ENCODE assay signal across 8 cellular contexts in genomic region chr12:124422142-124422569, GRCh38.
A peak's percentile ranks its signal among the peaks of the same experiment; 100 is the strongest.
DNase-seq lines count a peak whose midpoint lies in the region; ATAC-seq and TF ChIP-seq lines count a peak whose summit lies in the region.

No MANE protein-coding gene starts in this region.

- no peaks in the 10 kb centered on the region for H3K9me3 Mint-ChIP-seq in activated CD4-positive, alpha-beta T cell treated with anti-CD3 and anti-CD28 coated beads, Interleukin-2, amount 10 ng/mL, durations not matched to agents 24 days and 14 days
- H3K9me3 Mint-ChIP-seq in activated T-cell treated with anti-CD3 and anti-CD28 coated beads, Interleukin-2, amount 50 U/mL, for 4 hours: no peaks in the 10 kb centered on the region

- no peak overlapping the region for H3K4me3 Mint-ChIP-seq in activated CD4-positive, alpha-beta T cell treated with anti-CD3 and anti-CD28 coated beads, Interleukin-2, amount 10 ng/mL, durations not matched to agents 24 days and 14 days
- H3K4me3 Mint-ChIP-seq in activated T-cell treated with anti-CD3 and anti-CD28 coated beads, Interleukin-2, amount 50 U/mL, for 4 hours: no peak overlapping the region

- H3K27ac ChIP-seq in AG04450 (ENCODE audit: low read depth, low read length) (peak overlapping the region; percentile 25), colonic mucosa (peak overlapping the region; percentile 95), muscle layer of colon (ENCODE audit: low read depth, low read length) (peak overlapping the region; percentile 87)

- no peak for ATAC-seq in activated T-cell treated with anti-CD3 and anti-CD28 coated beads, Interleukin-2, amount 50 U/mL, for 4 hours
- no peak for ATAC-seq in GM18868 (IDR thresholded peaks at IDR 0.05; ENCODE audit: unreplicated experiment)

- peaks cover 27% of the 10 kb centered on the region for H3K36me3 Mint-ChIP-seq in activated CD4-positive, alpha-beta T cell treated with anti-CD3 and anti-CD28 coated beads, Interleukin-2, amount 10 ng/mL, durations not matched to agents 24 days and 14 days (ENCODE audit: low read depth)
- H3K36me3 Mint-ChIP-seq in activated T-cell treated with anti-CD3 and anti-CD28 coated beads, Interleukin-2, amount 50 U/mL, for 4 hours (ENCODE audit: insufficient read depth): peaks cover 44% of the 10 kb centered on the region

- CTCF ChIA-PET in AG04450 (lab: Charles Lee): no interaction called here

- TF ChIP-seq CTCF in AG04450 (IDR thresholded peaks at IDR 0.05; ENCODE audit: low read depth, low read length) (no peak), colonic mucosa (IDR thresholded peaks at IDR 0.05) (no peak)

- H3K9me3 ChIP-seq in AG04450 (ENCODE audit: control insufficient read depth, insufficient read depth, low read length) (peaks cover 7% of the 10 kb centered on the region), colonic mucosa (no peaks in the 10 kb centered on the region), muscle layer of colon (ENCODE audit: low read length) (no peaks in the 10 kb centered on the region)

- H3K4me1 ChIP-seq in colonic mucosa: peaks cover 13% of the 10 kb centered on the region
- H3K4me1 ChIP-seq in muscle layer of colon (ENCODE audit: insufficient read depth, low read length): peaks cover 54% of the 10 kb centered on the region

- POLR2A ChIA-PET in AG04450 (lab: Yijun Ruan, JAX): interaction anchor here (0.7 to 2.2 kb wide), 4 partner anchors 11 to 34 kb away, joined by 4 to 7 read pairs (median 4); no protein-coding TSS in a partner anchor

- no peak overlapping the region for H3K27ac Mint-ChIP-seq in activated CD4-positive, alpha-beta T cell treated with anti-CD3 and anti-CD28 coated beads, Interleukin-2, amount 10 ng/mL, durations not matched to agents 24 days and 14 days

- H3K36me3 ChIP-seq in colonic mucosa (no peaks in the 10 kb centered on the region), muscle layer of colon (ENCODE audit: insufficient read depth, low read length) (peaks cover 61% of the 10 kb centered on the region)

- H3K27me3 Mint-ChIP-seq in activated CD4-positive, alpha-beta T cell treated with anti-CD3 and anti-CD28 coated beads, Interleukin-2, amount 10 ng/mL, durations not matched to agents 24 days and 14 days: no peaks in the 10 kb centered on the region
- H3K27me3 Mint-ChIP-seq in activated T-cell treated with anti-CD3 and anti-CD28 coated beads, Interleukin-2, amount 50 U/mL, for 4 hours (ENCODE audit: low read depth): no peaks in the 10 kb centered on the region

- H3K4me1 Mint-ChIP-seq in activated CD4-positive, alpha-beta T cell treated with anti-CD3 and anti-CD28 coated beads, Interleukin-2, amount 10 ng/mL, durations not matched to agents 24 days and 14 days: no peaks in the 10 kb centered on the region
- H3K4me1 Mint-ChIP-seq in activated T-cell treated with anti-CD3 and anti-CD28 coated beads, Interleukin-2, amount 50 U/mL, for 4 hours (ENCODE audit: low read depth): no peaks in the 10 kb centered on the region

- H3K4me3 ChIP-seq in AG04450 (ENCODE audit: low read depth, low read length): no peak overlapping the region
- H3K4me3 ChIP-seq in colonic mucosa: peak overlapping the region; percentile 14
- no peak overlapping the region for H3K4me3 ChIP-seq in muscle layer of colon (ENCODE audit: low read depth in 1 of 2, low read length in 2 of 2)

- H3K9ac ChIP-seq in colonic mucosa (ENCODE audit: low read depth in 2 of 2, low read length in 2 of 2) (peak overlapping the region; percentile 74 to 87), muscle layer of colon (ENCODE audit: low read length) (no peak overlapping the region)

- DNase-seq in AG04450 (ENCODE audit: low read depth, low spot score) (no peak), NCI-H146 treated with DMSO at 0.1 percent for 48 hours (lab: John Stamatoyannopoulos, UW; ENCODE audit: unreplicated experiment) (peak; percentile 10), colonic mucosa (peak; percentile 82), amniotic stem cell (lab: John Stamatoyannopoulos, UW) (no peak)
- no peak for DNase-seq in activated CD4-positive, alpha-beta T cell treated with anti-CD3 and anti-CD28 coated beads, Interleukin-2, amount 10 ng/mL, durations not matched to agents 24 days and 14 days
- no peak for DNase-seq in activated T-cell treated with anti-CD3 and anti-CD28 coated beads, Interleukin-2, amount 50 U/mL, for 4 hours

- intact Hi-C loops in colonic mucosa (cut with DNase I): loop anchor here (10.0 kb wide), 1 partner anchor 57 kb away; no protein-coding TSS in a partner anchor
- intact Hi-C loops in activated CD4-positive, alpha-beta T cell treated with anti-CD3 and anti-CD28 coated beads, Interleukin-2, amount 10 ng/mL, durations not matched to agents 24 days and 14 days (cut with micrococcal nuclease): no loop called here

- H3K27me3 ChIP-seq in AG04450 (ENCODE audit: control insufficient read depth, insufficient read depth, low read length) (no peaks in the 10 kb centered on the region), colonic mucosa (no peaks in the 10 kb centered on the region), muscle layer of colon (ENCODE audit: control insufficient read depth in 1 of 2, insufficient read depth in 2 of 2, low read length in 2 of 2) (no peaks in the 10 kb centered on the region)

Comparison
In these comparisons a context has a peak if more than half of its experiments do, and no peak if none do; other contexts are left out.
1. DNase-seq: peak in NCI-H146 treated with DMSO at 0.1 percent for 48 hours (single experiment) and colonic mucosa (single experiment); none in AG04450 (single experiment), activated CD4-positive, alpha-beta T cell treated with anti-CD3 and anti-CD28 coated beads, Interleukin-2, amount 10 ng/mL, durations not matched to agents 24 days and 14 days (single experiment), activated T-cell treated with anti-CD3 and anti-CD28 coated beads, Interleukin-2, amount 50 U/mL, for 4 hours (single experiment) and amniotic stem cell (single experiment).
2. H3K27ac ChIP-seq: peak in every context shown above with its lines; median percentile 95 in colonic mucosa; 87 in muscle layer of colon; 25 in AG04450.